8 cellular contexts compared by ENCODE assay signal in genomic region chr19:35090160-35090794, GRCh38. TPM values are rescaled to one million over a fixed set of nuclear protein-coding genes. Genes with fewer than 3 reads are reported as not detected.
DNase-seq lines count a peak whose midpoint lies in the region; ATAC-seq and TF ChIP-seq lines count a peak whose summit lies in the region.

No MANE protein-coding gene starts in this region.

- no peak overlapping the region for H3K27ac Mint-ChIP-seq in activated B cell treated with CpG ODN at 0.5 μM for 24 hours

- no peaks in the 10 kb centered on the region for H3K27me3 Mint-ChIP-seq in activated B cell treated with CpG ODN at 0.5 μM for 24 hours

- H3K9ac ChIP-seq in liver (ENCODE audit: low read depth in 1 of 2, low read length in 2 of 2) = peak overlapping the region in 1 of 2 donors; percentile 62

- CTCF ChIA-PET in activated B cell treated with CpG ODN at 0.5 μM for 24 hours (lab: Charles Lee) = interaction anchor here (0.6 to 4.3 kb wide), 6 partner anchors 19 to 117 kb away, joined by 3 to 52 read pairs (median 3); partner anchors contain the start of gene LGI4

- no peaks in the 10 kb centered on the region for H3K9me3 ChIP-seq in liver (ENCODE audit: control insufficient read depth in 4 of 4, low read length in 3 of 4)

- POLR2A ChIA-PET in activated B cell treated with CpG ODN at 0.5 μM for 24 hours (lab: Charles Lee) = interaction anchor here (1.2 kb wide), 1 partner anchor 23 kb away, joined by 3 read pairs; no protein-coding TSS in a partner anchor

- no peaks in the 10 kb centered on the region for H3K27me3 ChIP-seq in liver (ENCODE audit: control insufficient read depth in 4 of 4, insufficient read depth in 4 of 4, low read length in 3 of 4)

- H3K4me3 ChIP-seq in liver (ENCODE audit: low read depth in 1 of 3, low read length in 3 of 3) = peak overlapping the region in 2 of 3 donors; percentile 39 to 52

- intact Hi-C loops in activated B cell treated with CpG ODN at 0.5 μM for 24 hours (cut with micrococcal nuclease) = loop anchor here (1.0 kb wide), 4 partner anchors 23 to 117 kb away; partner anchors contain the start of gene LGI4

- TF ChIP-seq CTCF in activated B cell treated with CpG ODN at 0.5 μM for 24 hours (IDR thresholded peaks at IDR 0.05) = no peak
- TF ChIP-seq CTCF in liver (IDR thresholded peaks at IDR 0.05; ENCODE audit: low read depth, low read length, missing input control) = peak; percentile 66

- ATAC-seq in activated B cell treated with CpG ODN at 0.5 μM for 24 hours (ENCODE audit: low read depth) (peak; percentile 65), HG02981 (IDR thresholded peaks at IDR 0.05; ENCODE audit: unreplicated experiment) (no peak)

- WGBS in liver = 15% methylated on average over 14 of the region's 14 CpGs

- peak; percentile 79 to 82 for TF ChIP-seq RAD21 in liver (IDR thresholded peaks at IDR 0.05)

- no peaks in the 10 kb centered on the region for H3K9me3 Mint-ChIP-seq in activated B cell treated with CpG ODN at 0.5 μM for 24 hours

- H3K4me1 Mint-ChIP-seq in activated B cell treated with CpG ODN at 0.5 μM for 24 hours = peaks cover 49% of the 10 kb centered on the region

- no peaks in the 10 kb centered on the region for H3K36me3 ChIP-seq in liver (ENCODE audit: control insufficient read depth in 4 of 4, insufficient read depth in 3 of 4, low read depth in 1 of 4, low read length in 3 of 4)

- H3K4me3 Mint-ChIP-seq in activated B cell treated with CpG ODN at 0.5 μM for 24 hours = peak overlapping the region; percentile 68

- DNase-seq in activated effector memory CD4-positive, alpha-beta T cell treated with Interleukin-2 at 50 U/mL for 16 hours = peak; percentile 6
- no peak for DNase-seq in activated effector memory CD4-positive, alpha-beta T cell treated with anti-CD3 and anti-CD28 coated beads, Interleukin-2, amount 50 U/mL, for 16 hours
- DNase-seq in NCI-H1930 (lab: John Stamatoyannopoulos, UW) (peak; percentile 24 to 29), activated B cell treated with CpG ODN at 0.5 μM for 24 hours (no peak), ecto neural progenitor cell (ENCODE audit: low spot score) (peak; percentile 68)
- peak; percentile 4 for DNase-seq in stimulated activated CD8-positive, alpha-beta memory T cell treated with anti-CD3 and anti-CD28 coated beads, Interleukin-7, amount 100 ng/mL, for 24 hours (ENCODE audit: low read depth)

- no peaks in the 10 kb centered on the region for H3K36me3 Mint-ChIP-seq in activated B cell treated with CpG ODN at 0.5 μM for 24 hours (ENCODE audit: low read depth)

- H3K4me1 ChIP-seq in liver (ENCODE audit: control insufficient read depth in 4 of 4, insufficient read depth in 4 of 4, low read length in 3 of 4) = peaks cover 3 to 28% (median 17%) of the 10 kb centered on the region in 4 donors

- peak overlapping the region; percentile 80 to 92 for H3K27ac ChIP-seq in liver (ENCODE audit: low read depth in 1 of 2, low read length in 2 of 2)

TF ChIP-seq in liver, 16 proteins besides CTCF, POLR2A, EP300 and RAD21:
- TF ChIP-seq REST (IDR thresholded peaks at IDR 0.05) = no peak
- no peak for TF ChIP-seq TAF1 (conservative IDR thresholded peaks at IDR 0.05)
- peak; percentile 10 for TF ChIP-seq YY1 (IDR thresholded peaks at IDR 0.05)
- TF ChIP-seq RXRA (IDR thresholded peaks at IDR 0.05) = peak; percentile 24 to 51
- TF ChIP-seq MAX (IDR thresholded peaks at IDR 0.05) = no peak
- no peak for TF ChIP-seq FOXA1 (IDR thresholded peaks at IDR 0.05)
- no peak for TF ChIP-seq NR2F2 (IDR thresholded peaks at IDR 0.05)
- peak in 1 of 2 donors; percentile 34 for TF ChIP-seq HNF4A (conservative IDR thresholded peaks at IDR 0.05)

RNA-seq across cellular contexts. Expression of gene FXYD3, which starts 25.3 kb away (rescaled TPM):
- total RNA-seq in activated B cell treated with CpG ODN at 0.5 μM for 24 hours (not detected in 2 replicates), liver (not detected)
- polyA plus RNA-seq in liver = under 1 TPM; 0.32 to 0.45 TPM

RNA-seq across cellular contexts. Expression of gene LGI4, which starts 44.6 kb away (rescaled TPM):
- total RNA-seq in activated B cell treated with CpG ODN at 0.5 μM for 24 hours = not detected in 2 replicates
- 1 to 10 TPM; 1.1 to 1.2 TPM for total RNA-seq in liver
- 1 to 10 TPM in 1 of 2 donors, under 1 TPM in 1; 0.18 to 1.5 TPM for polyA plus RNA-seq in liver

RNA-seq across cellular contexts. Expression of gene FXYD1, which starts 48.3 kb away (rescaled TPM):
- total RNA-seq in activated B cell treated with CpG ODN at 0.5 μM for 24 hours (1.1 TPM in 2 replicates), liver (10 to 100 TPM; 18.7 to 20.3 TPM)
- 100 to 1,000 TPM; 123 to 146 TPM for polyA plus RNA-seq in liver

RNA-seq across cellular contexts. Expression of gene HPN, which starts 48.8 kb away (rescaled TPM):
- not detected in 2 replicates for total RNA-seq in activated B cell treated with CpG ODN at 0.5 μM for 24 hours
- total RNA-seq in liver = 100 to 1,000 TPM; 130 to 239 TPM
- 100 to 1,000 TPM; 430 to 535 TPM for polyA plus RNA-seq in liver

RNA-seq across cellular contexts. Expression of gene FXYD7, which starts 52.8 kb away (rescaled TPM):
- total RNA-seq in activated B cell treated with CpG ODN at 0.5 μM for 24 hours (2.2 and 3.0 TPM in 2 replicates), liver (under 1 TPM in 1 of 2 donors, not detected in 1; 0.08 TPM)
- polyA plus RNA-seq in liver = under 1 TPM in 1 of 2 donors, not detected in 1; 0.09 TPM

Comparison
In these comparisons a context has a peak if more than half of its experiments do, and no peak if none do; other contexts are left out.
1. DNase-seq: peak in activated effector memory CD4-positive, alpha-beta T cell treated with Interleukin-2 at 50 U/mL for 16 hours (single experiment), NCI-H1930 (2 of 2), ecto neural progenitor cell (single experiment) and stimulated activated CD8-positive, alpha-beta memory T cell treated with anti-CD3 and anti-CD28 coated beads, Interleukin-7, amount 100 ng/mL, for 24 hours (single experiment); none in activated effector memory CD4-positive, alpha-beta T cell treated with anti-CD3 and anti-CD28 coated beads, Interleukin-2, amount 50 U/mL, for 16 hours (single experiment) and activated B cell treated with CpG ODN at 0.5 μM for 24 hours (single experiment).